1 cellular context compared by ENCODE assay signal in genomic region chr14:67533754-67534085, GRCh38.
A peak's percentile ranks its signal among the peaks of the same experiment; 100 is the strongest.
TF ChIP-seq lines count a peak whose summit lies in the region.

No MANE protein-coding gene starts in this region.

TF ChIP-seq in H1, 55 proteins besides CTCF, POLR2A, EP300 and RAD21 (continued from another document):
- TF ChIP-seq NRF1 (IDR thresholded peaks at IDR 0.05; ENCODE audit: low read depth, low read length) (no peak), ASH2L (IDR thresholded peaks at IDR 0.05; ENCODE audit: low read length) (peak; percentile 4)
